Comparison of ENCODE assay signal across 28 cellular contexts in genomic region chr19:10678813-10679212, GRCh38. TPM values are rescaled to one million over a fixed set of nuclear protein-coding genes. Genes with fewer than 3 reads are reported as not detected.
DNase-seq lines count a peak whose midpoint lies in the region; ATAC-seq, FAIRE-seq and TF ChIP-seq lines count a peak whose summit lies in the region.
"Had no signal": no experiment of that assay in that cellular context is flagged by ENCODE, and none has a peak within 500 bp of the region (broad histone marks: within the 10 kb centered on the region; RNA-seq: fewer than 3 reads in every experiment).

No MANE protein-coding gene starts in this region.

- H3K4me1 ChIP-seq in cardiac muscle cell (ENCODE audit: low read depth) (peaks cover 9% of the 10 kb centered on the region), right cardiac atrium (ENCODE audit: control insufficient read depth, insufficient read depth, low read length) (no peaks in the 10 kb centered on the region), H9 (ENCODE audit: insufficient read depth, low read length) (no peaks in the 10 kb centered on the region), GM12878 (ENCODE audit: control insufficient read depth, insufficient read depth, low read length) (no peaks in the 10 kb centered on the region), neuronal stem cell (ENCODE audit: control insufficient read depth in 2 of 2, insufficient read depth in 1 of 2, low read depth in 1 of 2, low read length in 2 of 2) (no peaks in the 10 kb centered on the region)
- H3K4me1 ChIP-seq: A549; BLaER1 treated with 17β-estradiol and CSF1 and Interleukin-3, amounts not matched to agents 10 nM and 100 nM; HAP-1; SJSA1 had no signal

- H3K27ac ChIP-seq in cardiac muscle cell (peak overlapping the region; percentile 16), right cardiac atrium (ENCODE audit: low read length) (no peak overlapping the region), H9 (ENCODE audit: insufficient read length, low read depth, low read length) (no peak overlapping the region), GM12878 (ENCODE audit: control insufficient read depth, insufficient read depth) (no peak overlapping the region), neuronal stem cell (replicated peaks; ENCODE audit: low read length) (no peak overlapping the region)
- H3K27ac ChIP-seq: A549; BLaER1 treated with 17β-estradiol and CSF1 and Interleukin-3, amounts not matched to agents 10 nM and 100 nM; GM23248; PC-9; SJSA1 had no signal

- H3K9me3 ChIP-seq in cardiac muscle cell (ENCODE audit: low read depth) (no peaks in the 10 kb centered on the region), right cardiac atrium (ENCODE audit: control insufficient read depth, low read length) (no peaks in the 10 kb centered on the region), H9 (ENCODE audit: control insufficient read depth, low read depth, low read length) (no peaks in the 10 kb centered on the region), GM12878 (replicated peaks; ENCODE audit: control insufficient read depth, insufficient read depth, low read length) (no peaks in the 10 kb centered on the region), neuronal stem cell (replicated peaks in 1 of 2; ENCODE audit: control insufficient read depth in 2 of 2, insufficient read depth in 1 of 2, low read depth in 1 of 2, low read length in 2 of 2) (peaks cover 0 to 2% of the 10 kb centered on the region in 2 donors)
- H3K9me3 ChIP-seq: A549; BLaER1 treated with 17β-estradiol and CSF1 and Interleukin-3, amounts not matched to agents 10 nM and 100 nM; HAP-1; MG63; SJSA1 had no signal

- no peak overlapping the region for H3K4me3 ChIP-seq in cardiac muscle cell
- H3K4me3 ChIP-seq in right cardiac atrium (ENCODE audit: low read length) = no peak overlapping the region
- no peak overlapping the region for H3K4me3 ChIP-seq in GM12878
- no peak overlapping the region for H3K4me3 ChIP-seq in neuronal stem cell (ENCODE audit: low read length in 2 of 2)
- H3K4me3 ChIP-seq: A549; BLaER1 treated with 17β-estradiol and CSF1 and Interleukin-3, amounts not matched to agents 10 nM and 100 nM; GM23248; HAP-1; MG63; PC-9; SJSA1 had no signal

- no peak overlapping the region for H2BK20ac ChIP-seq in H9 (ENCODE audit: low read depth, low read length, poor library complexity, severe bottlenecking)

- no TSS peak for BruUV-seq in GM12878 (replicated peaks; lab: Mats Ljungman, UMichigan)

- intact Hi-C loops in right cardiac atrium (cut with DNase I) (no loop called here), GM12878 (cut with micrococcal nuclease; ENCODE audit: unreplicated experiment) (no loop called here)

- TF ChIP-seq POLR2A in GM12878 (IDR thresholded peaks at IDR 0.05; ENCODE audit: low read depth, low read length) = peak; percentile 59; the same call in 1 of the 2 replicates

- RAD21 ChIA-PET in GM12878 (lab: Charles Lee; ENCODE audit: unreplicated experiment) = no interaction called here

- no peaks in the 10 kb centered on the region for H3K9me3 Mint-ChIP-seq in H9
- H3K9me3 Mint-ChIP-seq: CD4-positive, alpha-beta T cell; HFFc6 had no signal

- H2AK5ac ChIP-seq in H9 (ENCODE audit: insufficient read length, low read length) (no peak overlapping the region), neuronal stem cell (ENCODE audit: low read depth, low read length) (no peak overlapping the region)

- 91% methylated on average over 12 of the region's 12 CpGs for WGBS in right cardiac atrium
- no CpG with 5 or more reads among the region's 12 CpGs for WGBS in H9 (ENCODE audit: extremely low coverage, insufficient read length, low lambda C conversion rate)
- WGBS in GM12878 (ENCODE audit: insufficient coverage, insufficient replicate concordance, low lambda C conversion rate, missing lambda C conversion rate) = 97% methylated on average over 12 of the region's 12 CpGs
- no CpG with 5 or more reads among the region's 12 CpGs for WGBS in neuronal stem cell (ENCODE audit: extremely low coverage in 2 of 2, insufficient read length in 2 of 2, insufficient replicate concordance in 1 of 2), 2 donors

- no peak overlapping the region for H3K9ac ChIP-seq in H9 (ENCODE audit: extremely low read depth, insufficient read length, low read length)
- no peak overlapping the region for H3K9ac ChIP-seq in GM12878 (ENCODE audit: control insufficient read depth, insufficient read depth, low read length)
- H3K9ac ChIP-seq in neuronal stem cell (ENCODE audit: low read depth, low read length, poor library complexity) = peak overlapping the region; percentile 74
- H3K9ac ChIP-seq: BLaER1 treated with 17β-estradiol and CSF1 and Interleukin-3, amounts not matched to agents 10 nM and 100 nM; GM23248 had no signal

- no peak overlapping the region for H3K56ac ChIP-seq in H9 (ENCODE audit: insufficient read length, low read depth, low read length)

- no peak overlapping the region for H3K4me2 ChIP-seq in H9 (ENCODE audit: insufficient read depth, insufficient read length, low read length)
- no peak overlapping the region for H3K4me2 ChIP-seq in GM12878 (ENCODE audit: control insufficient read depth, insufficient read depth)
- H3K4me2 ChIP-seq in neuronal stem cell (ENCODE audit: insufficient read depth, low read length, poor library complexity, severe bottlenecking) = no peak overlapping the region
- H3K4me2 ChIP-seq: A549; BLaER1 treated with 17β-estradiol and CSF1 and Interleukin-3, amounts not matched to agents 10 nM and 100 nM; PC-9 had no signal

- DNase-seq in cardiac muscle cell (ENCODE audit: low read depth in 1 of 2, low spot score in 1 of 2) (no peak), right cardiac atrium (no peak), H9 (no peak), GM12878 (ENCODE audit: low read depth, low spot score) (no peak), neuronal stem cell (ENCODE audit: low spot score) (no peak), superior temporal gyrus (ENCODE audit: extremely low spot score) (no peak), GM03348 (ENCODE audit: low spot score) (no peak)
- DNase-seq: AML-193; CD4-positive, alpha-beta T cell; GM23248; HFFc6; KG1; MG63; NCI-H1105 treated with DMSO at 0.1 percent for 48 hours; NCI-H146; NCI-H1930; NCI-H446 treated with DMSO at 0.1 percent for 48 hours; NCI-H526; NCI-H82; NK-92 treated with Interleukin-12 subunit alpha and Interleukin-12 subunit beta, amount 100 ng/mL, for 24 hours; PC-9; Right ventricle myocardium superior had no signal

- no peak overlapping the region for H2BK12ac ChIP-seq in H9 (ENCODE audit: insufficient read length, low read depth, low read length)
- no peak overlapping the region for H2BK12ac ChIP-seq in neuronal stem cell (ENCODE audit: low read length)

- FAIRE-seq in GM12878 (lab: Jason Lieb, UNC) = no peak
- FAIRE-seq: A549, G401.6, GM12892 had no signal

- peaks cover 65 to 100% (median 97%) of the 10 kb centered on the region in 3 experiments for H3K36me3 Mint-ChIP-seq in H9 (ENCODE audit: insufficient read depth in 1 of 3, low read depth in 3 of 3)

- no peaks in the 10 kb centered on the region for H3K4me1 Mint-ChIP-seq in H9

- H3K4me3 Mint-ChIP-seq in H9 = no peak overlapping the region
- H3K4me3 Mint-ChIP-seq: CD4-positive, alpha-beta T cell; HFFc6 had no signal

- H3K36me3 ChIP-seq in cardiac muscle cell = peaks cover 82% of the 10 kb centered on the region
- peaks cover 64 to 67% of the 10 kb centered on the region in 2 experiments for H3K36me3 ChIP-seq in GM12878 (ENCODE audit: control insufficient read depth in 2 of 2, insufficient read depth in 2 of 2, low read length in 1 of 2)
- H3K36me3 ChIP-seq in neuronal stem cell (replicated peaks in 1 of 2; ENCODE audit: control insufficient read depth in 2 of 2, insufficient read depth in 2 of 2, low read length in 2 of 2) = peaks cover 78 to 96% of the 10 kb centered on the region in 2 donors

- H2AFZ ChIP-seq in H9 (ENCODE audit: low read length) (no peak overlapping the region), GM12878 (ENCODE audit: control insufficient read depth, low read depth, low read length) (no peak overlapping the region), neuronal stem cell (ENCODE audit: low read length) (no peak overlapping the region)
- H2AFZ ChIP-seq: GM23248, PC-9 had no signal

- H3K27me3 ChIP-seq in cardiac muscle cell = no peaks in the 10 kb centered on the region
- no peaks in the 10 kb centered on the region for H3K27me3 ChIP-seq in right cardiac atrium (ENCODE audit: control insufficient read depth, insufficient read depth)
- H3K27me3 ChIP-seq in H9 (ENCODE audit: insufficient read depth, low read length) = no peaks in the 10 kb centered on the region
- no peaks in the 10 kb centered on the region for H3K27me3 ChIP-seq in GM12878 (replicated peaks in 1 of 2; ENCODE audit: control insufficient read depth in 2 of 2, insufficient read depth in 2 of 2, low read length in 1 of 2)
- H3K27me3 ChIP-seq in neuronal stem cell (ENCODE audit: control insufficient read depth in 3 of 3, insufficient read depth in 3 of 3, low read depth in 1 of 3, low read length in 3 of 3) = no peaks in the 10 kb centered on the region
- H3K27me3 ChIP-seq: BLaER1 treated with 17β-estradiol and CSF1 and Interleukin-3, amounts not matched to agents 10 nM and 100 nM; MG63; SJSA1 had no signal

- no peak overlapping the region for H2BK15ac ChIP-seq in H9 (ENCODE audit: low read depth, low read length)
- H2BK15ac ChIP-seq in neuronal stem cell (ENCODE audit: low read length) = no peak overlapping the region

- H3T11ph ChIP-seq in H9 (ENCODE audit: low read length) = no peak overlapping the region

- CTCF ChIA-PET in GM12878 (lab: Yijun Ruan, JAX) = interaction anchor here (1.2 kb wide), 1 partner anchor 98 kb away, joined by 4 read pairs; no protein-coding TSS in a partner anchor

- TF ChIP-seq CTCF in cardiac muscle cell (IDR thresholded peaks at IDR 0.05; ENCODE audit: low read depth, low read length) (no peak), H9 (conservative IDR thresholded peaks at IDR 0.05) (no peak), GM12878 (IDR thresholded peaks at IDR 0.05 in 2 of 3, conservative IDR thresholded peaks at IDR 0.05 in 1 of 3; ENCODE audit: control insufficient read depth in 2 of 3, extremely low read depth in 1 of 3, insufficient read depth in 1 of 3, low read depth in 3 of 3, low read length in 3 of 3) (no peak)

- H3K14ac ChIP-seq in H9 (ENCODE audit: insufficient read depth, low read length) = no peak overlapping the region
- no peak overlapping the region for H3K14ac ChIP-seq in neuronal stem cell (ENCODE audit: low read length)

- POLR2A ChIA-PET in GM12878 (lab: Charles Lee) = no interaction called here

- peak overlapping the region in 2 of 3 experiments; percentile 40 to 51; a peak in 3 of 7 replicates for H3K27ac Mint-ChIP-seq in H9
- H3K27ac Mint-ChIP-seq: CD4-positive, alpha-beta T cell; HFFc6 had no signal

- no peak overlapping the region for H3K18ac ChIP-seq in H9 (ENCODE audit: insufficient read length, low read depth, low read length)
- no peak overlapping the region for H3K18ac ChIP-seq in neuronal stem cell (ENCODE audit: low read length)

- H3K23ac ChIP-seq in H9 (ENCODE audit: insufficient read length, low read depth, low read length) (no peak overlapping the region), neuronal stem cell (ENCODE audit: low read depth, low read length, poor library complexity) (peak overlapping the region; percentile 8)

- ATAC-seq in right cardiac atrium (no peak), GM12878 (no peak)
- ATAC-seq: A549 had no signal

- H3K4ac ChIP-seq in H9 (ENCODE audit: low read depth, low read length) (no peak overlapping the region), neuronal stem cell (ENCODE audit: low read length) (no peak overlapping the region)

- H4K8ac ChIP-seq in H9 (replicated peaks; ENCODE audit: insufficient read length, low read depth, low read length) (no peak overlapping the region), neuronal stem cell (ENCODE audit: low read depth, low read length) (no peak overlapping the region)

- peaks cover 11% of the 10 kb centered on the region for H3K79me1 ChIP-seq in H9 (ENCODE audit: insufficient read depth, low read depth, low read length, poor library complexity, severe bottlenecking)
- peaks cover 38% of the 10 kb centered on the region for H3K79me1 ChIP-seq in neuronal stem cell (ENCODE audit: low read depth, low read length)

- no peak overlapping the region for H4K5ac ChIP-seq in H9 (ENCODE audit: insufficient read length, low read depth, low read length)

- H3K23me2 ChIP-seq in H9 (ENCODE audit: insufficient read length, low read depth, low read length, poor library complexity, severe bottlenecking) = no peaks in the 10 kb centered on the region

- H3K79me2 ChIP-seq in H9 (ENCODE audit: insufficient read depth, low read length) = peaks cover 5% of the 10 kb centered on the region; the same call in 1 of the 2 replicates
- H3K79me2 ChIP-seq in GM12878 (ENCODE audit: control insufficient read depth, insufficient read depth, low read length) = no peaks in the 10 kb centered on the region

- H2BK120ac ChIP-seq in H9 (ENCODE audit: low read depth, low read length, poor library complexity, severe bottlenecking) (no peak overlapping the region), neuronal stem cell (ENCODE audit: low read depth, low read length) (no peak overlapping the region)

- no peak for TF ChIP-seq EP300 in GM12878 (IDR thresholded peaks at IDR 0.05; ENCODE audit: borderline replicate concordance in 1 of 2, control insufficient read depth in 1 of 2, low read depth in 2 of 2, low read length in 2 of 2)

- H4K20me1 ChIP-seq in H9 (ENCODE audit: control insufficient read depth, insufficient read depth, insufficient read length) (peaks cover 3% of the 10 kb centered on the region), GM12878 (ENCODE audit: control insufficient read depth, insufficient read depth) (peaks cover 2% of the 10 kb centered on the region; the same call in 1 of the 2 replicates)

- in situ Hi-C loops in GM12878 (cut with MboI) = no loop called here

- H2BK5ac ChIP-seq in H9 (ENCODE audit: insufficient read length, low read length) (no peak overlapping the region), neuronal stem cell (ENCODE audit: low read length) (peak overlapping the region; percentile 10)

- SMC1A ChIA-PET in GM12878 (lab: Charles Lee; ENCODE audit: uncharacterized antibody, unreplicated experiment) = no interaction called here

- TF ChIP-seq RAD21 in GM12878 (IDR thresholded peaks at IDR 0.05; ENCODE audit: insufficient read depth, low read depth, low read length) = no peak

- no peak overlapping the region for H4K91ac ChIP-seq in H9 (ENCODE audit: insufficient read length, low read depth, low read length)
- H4K91ac ChIP-seq in neuronal stem cell (ENCODE audit: low read depth, low read length, poor library complexity) = no peak overlapping the region

- no peaks in the 10 kb centered on the region; the same call in 1 of the 2 replicates for H3K27me3 Mint-ChIP-seq in H9 (ENCODE audit: low read depth)
- H3K27me3 Mint-ChIP-seq: CD4-positive, alpha-beta T cell had no signal

RNA-seq across cellular contexts. Expression of gene QTRT1, which starts 22.4 kb away (rescaled TPM):
- total RNA-seq in cardiac muscle cell (30.6 and 35.0 TPM in 2 replicates), right cardiac atrium (10 to 100 TPM; 23.7 to 30.7 (median 26.1) TPM), H9 (2021) (63.1 and 63.6 TPM in 2 replicates), GM12878 (2014; rRNA removed) (40.7 and 44.3 TPM in 2 replicates), GM12878 (2014; rRNA removed; fragmentation: Illumina TruSeq; extraction: Trizol) (18.1 and 19.9 TPM in 2 replicates), GM12878 (2021) (55.0 and 59.3 TPM in 2 replicates)
- polyA plus RNA-seq in cardiac muscle cell (70.8 and 84.1 TPM in 2 replicates), right cardiac atrium (33.1 TPM), GM12878 (2011; rRNA removed) (10.7 and 33.9 TPM in 2 replicates), GM12878 (2014; fragmentation: Illumina TruSeq; extraction: Trizol) (4.0 and 14.2 TPM in 2 replicates), GM12878 (2014; fragmentation: Nextera tagmentation; extraction: Ambion mirVana) (1 to 10 TPM in 1 of 2 experiments, under 1 TPM in 1; 0.89 to 8.6 TPM), GM12878 (2014; rRNA removed) (66.0 and 71.2 TPM in 2 replicates), GM12878 (2016; fragmentation: Nextera tagmentation; extraction: Ambion mirVana) (10 to 100 TPM; 73.7 to 78.9 TPM)
- 39.8 and 40.8 TPM in 2 replicates for total RNA-seq in GM12878 (2013; cell fraction: nucleolus; rRNA removed)
- polyA plus RNA-seq in GM12878 (2011; ENCODE audit: low read depth) = 33.3 TPM
- 41.3 and 62.3 TPM in 2 replicates for polyA plus RNA-seq in GM12878 (2011; cell fraction: cytosol; rRNA removed)
- polyA plus RNA-seq in GM12878 (2011; cell fraction: nucleus; rRNA removed) = 244 and 250 TPM in 2 replicates
- 42.4 and 48.1 TPM in 2 replicates for polyA plus RNA-seq in GM12878 (2012)
- 13.8 and 18.9 TPM in 2 replicates for polyA minus RNA-seq in GM12878 (2011; rRNA and poly(A)+ RNA removed)
- polyA minus RNA-seq in GM12878 (2011; cell fraction: cytosol; rRNA and poly(A)+ RNA removed) = 10.2 and 10.4 TPM in 2 replicates
- polyA minus RNA-seq in GM12878 (2011; cell fraction: nucleus; rRNA and poly(A)+ RNA removed) = 20.6 and 23.8 TPM in 2 replicates
- polyA plus RNA-seq in neuronal stem cell (2013, experiment 1 of 2) = 17.9 TPM
- polyA plus RNA-seq in neuronal stem cell (2013, experiment 2 of 2) = 16.9 TPM

RNA-seq across cellular contexts. Expression of gene ILF3, which starts 24.7 kb away (rescaled TPM):
- total RNA-seq in cardiac muscle cell (180 and 224 TPM in 2 replicates), right cardiac atrium (100 to 1,000 TPM; 119 to 161 (median 141) TPM), H9 (2021) (787 and 841 TPM in 2 replicates), GM12878 (2014; rRNA removed) (100 and 112 TPM in 2 replicates), GM12878 (2014; rRNA removed; fragmentation: Illumina TruSeq; extraction: Trizol) (109 and 112 TPM in 2 replicates), GM12878 (2021) (354 and 383 TPM in 2 replicates)
- polyA plus RNA-seq in cardiac muscle cell (181 and 191 TPM in 2 replicates), right cardiac atrium (74.2 TPM), GM12878 (2011; rRNA removed) (106 and 178 TPM in 2 replicates), GM12878 (2014; fragmentation: Illumina TruSeq; extraction: Trizol) (180 and 253 TPM in 2 replicates), GM12878 (2014; fragmentation: Nextera tagmentation; extraction: Ambion mirVana) (10 to 100 TPM; 28.1 to 38.1 TPM), GM12878 (2014; rRNA removed) (175 and 191 TPM in 2 replicates), GM12878 (2016; fragmentation: Nextera tagmentation; extraction: Ambion mirVana) (100 to 1,000 TPM; 205 TPM)
- 214 and 243 TPM in 2 replicates for total RNA-seq in GM12878 (2013; cell fraction: nucleolus; rRNA removed)
- polyA plus RNA-seq in GM12878 (2011; ENCODE audit: low read depth) = 91.1 TPM
- 116 and 136 TPM in 2 replicates for polyA plus RNA-seq in GM12878 (2011; cell fraction: cytosol; rRNA removed)
- 323 and 436 TPM in 2 replicates for polyA plus RNA-seq in GM12878 (2011; cell fraction: nucleus; rRNA removed)
- polyA plus RNA-seq in GM12878 (2012) = 139 and 213 TPM in 2 replicates
- polyA minus RNA-seq in GM12878 (2011; rRNA and poly(A)+ RNA removed) = 111 and 131 TPM in 2 replicates
- polyA minus RNA-seq in GM12878 (2011; cell fraction: cytosol; rRNA and poly(A)+ RNA removed) = 59.6 and 68.8 TPM in 2 replicates
- 70.6 and 125 TPM in 2 replicates for polyA minus RNA-seq in GM12878 (2011; cell fraction: nucleus; rRNA and poly(A)+ RNA removed)
- polyA plus RNA-seq in neuronal stem cell (2013, experiment 1 of 2) = 416 TPM
- 418 TPM for polyA plus RNA-seq in neuronal stem cell (2013, experiment 2 of 2)

RNA-seq across cellular contexts. Expression of gene DNM2, which starts 39.1 kb away (rescaled TPM):
- total RNA-seq in cardiac muscle cell (122 and 124 TPM in 2 replicates), right cardiac atrium (100 to 1,000 TPM; 176 to 202 (median 189) TPM), H9 (2021) (136 and 152 TPM in 2 replicates), GM12878 (2014; rRNA removed) (56.8 and 68.7 TPM in 2 replicates), GM12878 (2014; rRNA removed; fragmentation: Illumina TruSeq; extraction: Trizol) (53.0 and 58.9 TPM in 2 replicates), GM12878 (2021) (128 and 146 TPM in 2 replicates)
- polyA plus RNA-seq in cardiac muscle cell (132 and 146 TPM in 2 replicates), right cardiac atrium (129 TPM), GM12878 (2011; rRNA removed) (22.8 and 47.4 TPM in 2 replicates), GM12878 (2014; fragmentation: Illumina TruSeq; extraction: Trizol) (54.5 and 69.2 TPM in 2 replicates), GM12878 (2014; fragmentation: Nextera tagmentation; extraction: Ambion mirVana) (1 to 10 TPM; 1.2 to 3.4 TPM), GM12878 (2014; rRNA removed) (93.1 and 113 TPM in 2 replicates), GM12878 (2016; fragmentation: Nextera tagmentation; extraction: Ambion mirVana) (100 to 1,000 TPM in 1 of 2 experiments, 10 to 100 TPM in 1; 98.3 to 100 TPM)
- 284 and 297 TPM in 2 replicates for total RNA-seq in GM12878 (2013; cell fraction: nucleolus; rRNA removed)
- polyA plus RNA-seq in GM12878 (2011; ENCODE audit: low read depth) = 38.6 TPM
- polyA plus RNA-seq in GM12878 (2011; cell fraction: cytosol; rRNA removed) = 40.7 and 47.0 TPM in 2 replicates
- polyA plus RNA-seq in GM12878 (2011; cell fraction: nucleus; rRNA removed) = 133 and 175 TPM in 2 replicates
- polyA plus RNA-seq in GM12878 (2012) = 82.2 and 92.4 TPM in 2 replicates
- 102 and 114 TPM in 2 replicates for polyA minus RNA-seq in GM12878 (2011; rRNA and poly(A)+ RNA removed)
- 44.5 and 54.7 TPM in 2 replicates for polyA minus RNA-seq in GM12878 (2011; cell fraction: cytosol; rRNA and poly(A)+ RNA removed)
- polyA minus RNA-seq in GM12878 (2011; cell fraction: nucleus; rRNA and poly(A)+ RNA removed) = 103 and 181 TPM in 2 replicates
- polyA plus RNA-seq in neuronal stem cell (2013, experiment 1 of 2) = 49.9 TPM
- 49.9 TPM for polyA plus RNA-seq in neuronal stem cell (2013, experiment 2 of 2)

RNA-seq across cellular contexts. Expression of gene SLC44A2, which starts 53.5 kb away (rescaled TPM):
- 78.8 and 109 TPM in 2 replicates for total RNA-seq in cardiac muscle cell
- polyA plus RNA-seq in cardiac muscle cell = 108 and 162 TPM in 2 replicates
- 100 to 1,000 TPM; 105 to 145 (median 110) TPM for total RNA-seq in right cardiac atrium
- 70.1 TPM for polyA plus RNA-seq in right cardiac atrium
- total RNA-seq in H9 (2021) = 111 and 121 TPM in 2 replicates
- total RNA-seq in GM12878 (2013; cell fraction: nucleolus; rRNA removed) = 44.5 and 46.6 TPM in 2 replicates
- 18.0 TPM in 2 replicates for total RNA-seq in GM12878 (2014; rRNA removed)
- total RNA-seq in GM12878 (2014; rRNA removed; fragmentation: Illumina TruSeq; extraction: Trizol) = 9.8 and 11.0 TPM in 2 replicates
- 45.3 and 48.4 TPM in 2 replicates for total RNA-seq in GM12878 (2021)
- 35.0 TPM for polyA plus RNA-seq in GM12878 (2011; ENCODE audit: low read depth)
- polyA plus RNA-seq in GM12878 (2011; rRNA removed) = 32.3 and 51.3 TPM in 2 replicates
- 58.8 and 71.6 TPM in 2 replicates for polyA plus RNA-seq in GM12878 (2011; cell fraction: cytosol; rRNA removed)
- polyA plus RNA-seq in GM12878 (2011; cell fraction: nucleus; rRNA removed) = 95.0 and 120 TPM in 2 replicates
- polyA plus RNA-seq in GM12878 (2012) = 53.3 and 76.7 TPM in 2 replicates
- 41.9 and 45.0 TPM in 2 replicates for polyA plus RNA-seq in GM12878 (2014; fragmentation: Illumina TruSeq; extraction: Trizol)
- polyA plus RNA-seq in GM12878 (2014; fragmentation: Nextera tagmentation; extraction: Ambion mirVana) = 1 to 10 TPM; 3.0 to 3.3 TPM
- polyA plus RNA-seq in GM12878 (2014; rRNA removed) = 31.6 and 33.0 TPM in 2 replicates
- polyA plus RNA-seq in GM12878 (2016; fragmentation: Nextera tagmentation; extraction: Ambion mirVana) = 10 to 100 TPM; 26.7 to 26.9 TPM
- polyA minus RNA-seq in GM12878 (2011; rRNA and poly(A)+ RNA removed) = 53.9 and 67.1 TPM in 2 replicates
- 24.6 and 26.8 TPM in 2 replicates for polyA minus RNA-seq in GM12878 (2011; cell fraction: cytosol; rRNA and poly(A)+ RNA removed)
- 22.5 and 27.9 TPM in 2 replicates for polyA minus RNA-seq in GM12878 (2011; cell fraction: nucleus; rRNA and poly(A)+ RNA removed)
- polyA plus RNA-seq in neuronal stem cell (2013, experiment 1 of 2) = 86.1 TPM
- 84.2 TPM for polyA plus RNA-seq in neuronal stem cell (2013, experiment 2 of 2)
